In the genomic region with DNA sequence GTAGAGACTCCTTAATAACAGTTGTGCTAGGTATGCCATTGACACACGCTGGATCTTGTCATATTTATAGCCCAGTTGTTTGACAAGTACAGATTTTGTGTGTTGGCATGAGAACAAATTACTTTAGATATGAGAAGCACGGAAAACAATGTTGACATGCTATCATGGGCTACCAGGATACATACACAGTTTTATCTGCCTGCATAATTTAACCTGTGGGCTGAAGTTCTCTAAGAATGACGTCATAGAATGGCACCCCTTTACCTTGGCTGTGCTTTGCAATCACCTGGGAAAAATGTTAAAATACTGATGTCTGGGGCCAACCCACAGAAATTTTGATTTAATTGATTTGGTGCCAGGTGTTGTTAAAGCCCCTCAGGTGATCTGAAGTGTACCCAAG, we compare ENCODE assay signal across 1 cellular context.
TF ChIP-seq lines count a peak whose summit lies in the region.

No MANE protein-coding gene starts in this region.

TF ChIP-seq in HepG2, 621 proteins besides CTCF, POLR2A, EP300 and RAD21:
- no peak for TF ChIP-seq KLF9 (CRISPR knock-in tag; IDR thresholded peaks at IDR 0.05; ENCODE audit: low read depth)
- TF ChIP-seq ATF7 (IDR thresholded peaks at IDR 0.05): peak; percentile 94
- TF ChIP-seq ATF7 (CRISPR knock-in tag; IDR thresholded peaks at IDR 0.05): no peak
- TF ChIP-seq ZNF331 (CRISPR knock-in tag; IDR thresholded peaks at IDR 0.05): no peak
- TF ChIP-seq CREB1 (IDR thresholded peaks at IDR 0.05): peak; percentile 78
- no peak for TF ChIP-seq CREB1 (CRISPR knock-in tag; IDR thresholded peaks at IDR 0.05)
